ENCODE assay signal across 10 cellular contexts in genomic region chr3:5194341-5194740, GRCh38. TPM values are rescaled to one million over a fixed set of nuclear protein-coding genes. Genes with fewer than 3 reads are reported as not detected.
DNase-seq lines count a peak whose midpoint lies in the region; ATAC-seq and TF ChIP-seq lines count a peak whose summit lies in the region.
"Had no signal": no experiment of that assay in that cellular context is flagged by ENCODE, and none has a peak within 500 bp of the region (broad histone marks: within the 10 kb centered on the region; RNA-seq: fewer than 3 reads in every experiment).

No MANE protein-coding gene starts in this region.

- H3K4me3 ChIP-seq in suprapubic skin: no peak overlapping the region

- no peaks in the 10 kb centered on the region for H3K27me3 Mint-ChIP-seq in activated CD4-positive, alpha-beta T cell treated with anti-CD3 and anti-CD28 coated beads for 36 hours
- H3K27me3 Mint-ChIP-seq in WTC11 (ENCODE audit: low read depth) (no peaks in the 10 kb centered on the region), immature natural killer cell (ENCODE audit: low read depth in 3 of 3) (peaks cover 0 to 4% (median 3%) of the 10 kb centered on the region in 3 donors)

- peaks cover 2% of the 10 kb centered on the region for H3K9me3 Mint-ChIP-seq in activated CD4-positive, alpha-beta T cell treated with anti-CD3 and anti-CD28 coated beads for 36 hours (ENCODE audit: low read depth)
- no peaks in the 10 kb centered on the region for H3K9me3 Mint-ChIP-seq in WTC11
- no peaks in the 10 kb centered on the region for H3K9me3 Mint-ChIP-seq in immature natural killer cell

- TF ChIP-seq POLR2A in suprapubic skin (IDR thresholded peaks at IDR 0.05): no peak

- H3K4me1 Mint-ChIP-seq in activated CD4-positive, alpha-beta T cell treated with anti-CD3 and anti-CD28 coated beads for 36 hours: peaks cover 84% of the 10 kb centered on the region
- H3K4me1 Mint-ChIP-seq in WTC11 (peaks cover 71% of the 10 kb centered on the region), immature natural killer cell (peaks cover 84 to 93% of the 10 kb centered on the region in 2 donors)

- peak; percentile 16 for ATAC-seq in activated CD4-positive, alpha-beta T cell treated with anti-CD3 and anti-CD28 coated beads for 36 hours
- ATAC-seq in WTC11: no peak

- TF ChIP-seq EP300 in suprapubic skin (IDR thresholded peaks at IDR 0.05): no peak

- peak overlapping the region; percentile 98 for H3K27ac Mint-ChIP-seq in activated CD4-positive, alpha-beta T cell treated with anti-CD3 and anti-CD28 coated beads for 36 hours
- H3K27ac Mint-ChIP-seq in WTC11: peak overlapping the region; percentile 8; the same call in 1 of the 2 replicates
- H3K27ac Mint-ChIP-seq in immature natural killer cell: peak overlapping the region; percentile 62 to 90 (median 78)

- peak overlapping the region; percentile 78 for H3K27ac ChIP-seq in suprapubic skin

- H3K36me3 ChIP-seq in suprapubic skin: peaks cover 3% of the 10 kb centered on the region

- no peak for DNase-seq in activated CD4-positive, alpha-beta T cell treated with anti-CD3 and anti-CD28 coated beads for 36 hours
- no peak for DNase-seq in activated CD4-positive, alpha-beta T cell treated with anti-CD3 and anti-CD28 coated beads, Interleukin-2, amount 50 U/mL, for 48 hours
- DNase-seq in WTC11 (ENCODE audit: low spot score) (no peak), immature natural killer cell (no peak), suprapubic skin (ENCODE audit: low spot score in 2 of 2) (no peak), amniotic stem cell (lab: John Stamatoyannopoulos, UW) (no peak), SKM-1 (lab: John Stamatoyannopoulos, UW; ENCODE audit: unreplicated experiment) (no peak)
- DNase-seq in stimulated activated CD4-positive, alpha-beta T cell treated with anti-CD3 and anti-CD28 coated beads, Interleukin-2, amount 100 ng/mL, for 24 hours: no peak
- DNase-seq: NCI-H2029, posterior cingulate gyrus had no signal

- no peaks in the 10 kb centered on the region for H3K27me3 ChIP-seq in suprapubic skin

- peaks cover 90% of the 10 kb centered on the region for H3K4me1 ChIP-seq in suprapubic skin

- no peaks in the 10 kb centered on the region for H3K9me3 ChIP-seq in suprapubic skin

- H3K4me3 Mint-ChIP-seq in activated CD4-positive, alpha-beta T cell treated with anti-CD3 and anti-CD28 coated beads for 36 hours: peak overlapping the region; percentile 68
- H3K4me3 Mint-ChIP-seq in WTC11: no peak overlapping the region
- peak overlapping the region in 4 of 5 donors; percentile 1 to 58 (median 48) for H3K4me3 Mint-ChIP-seq in immature natural killer cell

- TF ChIP-seq CTCF in WTC11 (IDR thresholded peaks at IDR 0.05) (no peak), suprapubic skin (IDR thresholded peaks at IDR 0.05) (no peak)

- CTCF ChIA-PET in activated CD4-positive, alpha-beta T cell treated with anti-CD3 and anti-CD28 coated beads for 36 hours (lab: Charles Lee): interaction anchor here (1.2 to 1.5 kb wide), 3 partner anchors 9 to 73 kb away, joined by 3 to 7 read pairs (median 5); partner anchors contain the start of gene ARL8B
- CTCF ChIA-PET in WTC11 (lab: Charles Lee): no interaction called here

- intact Hi-C loops in activated CD4-positive, alpha-beta T cell treated with anti-CD3 and anti-CD28 coated beads for 36 hours (cut with DNase I, micrococcal nuclease): loop anchor here (1.0 to 10.0 kb wide), 5 partner anchors 172 to 770 kb away; partner anchors contain the start of gene ITPR1 (in 1 of the 2)

- H3K36me3 Mint-ChIP-seq in activated CD4-positive, alpha-beta T cell treated with anti-CD3 and anti-CD28 coated beads for 36 hours (ENCODE audit: low read depth): peaks cover 93% of the 10 kb centered on the region
- H3K36me3 Mint-ChIP-seq in WTC11 (peaks cover 17% of the 10 kb centered on the region), immature natural killer cell (peaks cover 4 to 9% (median 5%) of the 10 kb centered on the region in 3 donors)

- 53% methylated on average over 2 of the region's 2 CpGs for WGBS in suprapubic skin

- POLR2A ChIA-PET in activated CD4-positive, alpha-beta T cell treated with anti-CD3 and anti-CD28 coated beads for 36 hours (lab: Charles Lee): interaction anchor here (0.6 to 3.5 kb wide), 5 partner anchors 12 to 698 kb away, joined by 3 to 23 read pairs (median 4); partner anchors contain the start of gene BHLHE40
- POLR2A ChIA-PET in WTC11 (lab: Charles Lee): no interaction called here

TF ChIP-seq in WTC11, 78 proteins besides CTCF, POLR2A, EP300 and RAD21:
- TF ChIP-seq E2F4 (CRISPR knock-in tag; IDR thresholded peaks at IDR 0.05; ENCODE audit: borderline replicate concordance, low read depth) (no peak), SOX15 (CRISPR knock-in tag; IDR thresholded peaks at IDR 0.05) (no peak), HMGA2 (CRISPR knock-in tag; IDR thresholded peaks at IDR 0.05) (no peak), PRDM15 (CRISPR knock-in tag; IDR thresholded peaks at IDR 0.05) (no peak), ZNF138 (CRISPR knock-in tag; conservative IDR thresholded peaks at IDR 0.05) (no peak), JAZF1 (CRISPR knock-in tag; IDR thresholded peaks at IDR 0.05) (no peak), MYBL2 (CRISPR knock-in tag; IDR thresholded peaks at IDR 0.05) (no peak), TP53 (CRISPR knock-in tag; IDR thresholded peaks at IDR 0.05) (no peak), TEAD4 (CRISPR knock-in tag; IDR thresholded peaks at IDR 0.05) (no peak), ZNF121 (CRISPR knock-in tag; IDR thresholded peaks at IDR 0.05) (no peak), PRRX2 (CRISPR knock-in tag; IDR thresholded peaks at IDR 0.05) (no peak), ZNF396 (CRISPR knock-in tag; IDR thresholded peaks at IDR 0.05; ENCODE audit: borderline replicate concordance) (no peak), ERG (CRISPR knock-in tag; IDR thresholded peaks at IDR 0.05) (no peak)

RNA-seq across cellular contexts. Expression of gene EDEM1, which starts 6.8 kb away (rescaled TPM):
- 100 to 1,000 TPM; 105 to 175 TPM for total RNA-seq in activated CD4-positive, alpha-beta T cell treated with anti-CD3 and anti-CD28 coated beads for 36 hours
- 18.0 to 22.4 TPM (median 18.0 TPM) in 3 replicates for total RNA-seq in WTC11 (2021)
- 10 to 100 TPM; 15.3 to 29.3 (median 24.0) TPM for polyA plus RNA-seq in immature natural killer cell
- 100 to 1,000 TPM in 1 of 4 donors, 10 to 100 TPM in 3; 48.1 to 127 (median 56.3) TPM for total RNA-seq in suprapubic skin

Comparison
In these comparisons a context has a peak if more than half of its experiments do, and no peak if none do; other contexts are left out.
1. H3K27ac Mint-ChIP-seq: peak in every context shown above with its lines; median percentile 98 in activated CD4-positive, alpha-beta T cell treated with anti-CD3 and anti-CD28 coated beads for 36 hours; 78 in immature natural killer cell; 8 in WTC11.